ENCODE assay signal across 17 cellular contexts in the genomic region with DNA sequence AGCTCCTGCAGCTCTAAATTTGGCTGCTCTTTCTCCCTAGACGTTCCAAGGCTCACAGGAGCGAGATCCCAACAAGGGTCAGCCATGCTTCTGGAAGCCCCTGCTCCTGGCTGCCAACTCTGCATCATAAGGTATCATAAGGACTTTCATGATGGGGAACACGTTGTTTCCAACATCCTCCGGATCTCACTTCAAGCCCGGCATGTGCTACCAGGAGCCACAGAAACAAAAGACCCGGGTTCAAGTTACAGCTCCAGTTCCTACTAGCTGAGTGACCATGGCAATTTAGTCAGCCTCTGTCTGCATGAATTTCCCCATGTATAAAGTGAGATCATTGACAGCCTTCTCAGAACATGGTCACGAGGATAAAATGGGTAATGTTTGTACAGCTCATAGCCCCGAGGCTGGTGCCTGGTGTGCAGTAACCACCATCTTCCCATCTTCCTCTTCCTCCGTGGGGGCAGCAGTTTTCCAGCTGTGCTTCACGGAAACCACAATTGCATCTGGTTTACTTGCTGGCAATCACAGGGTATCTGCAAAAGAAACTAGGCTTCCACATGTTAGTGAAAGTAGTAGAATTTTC.
DNase-seq lines count a peak whose midpoint lies in the region; ATAC-seq and TF ChIP-seq lines count a peak whose summit lies in the region.
"Had no signal": no experiment of that assay in that cellular context is flagged by ENCODE, and none has a peak within 500 bp of the region (broad histone marks: within the 10 kb centered on the region; RNA-seq: fewer than 3 reads in every experiment).

No MANE protein-coding gene starts in this region.

- ATAC-seq in heart right ventricle: peak in 1 of 8 donors; percentile 28
- ATAC-seq in Right ventricle myocardium inferior: no peak
- no peak for ATAC-seq in body of pancreas
- no peak for ATAC-seq in HG02642 (IDR thresholded peaks at IDR 0.05; ENCODE audit: poor library complexity, unreplicated experiment)
- no peak for ATAC-seq in GM21737 (IDR thresholded peaks at IDR 0.05; ENCODE audit: unreplicated experiment)
- ATAC-seq: activated T-cell treated with anti-CD3 and anti-CD28 coated beads, Interleukin-2, amount 50 U/mL, for 4 hours had no signal

- no peak for TF ChIP-seq CTCF in heart right ventricle (IDR thresholded peaks at IDR 0.05)
- no peak for TF ChIP-seq CTCF in body of pancreas (IDR thresholded peaks at IDR 0.05)
- TF ChIP-seq CTCF in suprapubic skin (IDR thresholded peaks at IDR 0.05): no peak

- intact Hi-C loops in heart right ventricle (cut with DNase I): loop anchor here in 1 of 10 donors (10.0 kb wide), 2 partner anchors 260 to 430 kb away; partner anchors contain the start of gene CDYL
- intact Hi-C loops in Right ventricle myocardium inferior (cut with DNase I): no loop called here
- intact Hi-C loops in body of pancreas (cut with DNase I): no loop called here

- no peak for TF ChIP-seq EP300 in suprapubic skin (IDR thresholded peaks at IDR 0.05)

- 72 to 82% methylated on average over 10 of the region's 10 CpGs for WGBS in heart right ventricle, 2 donors
- WGBS in body of pancreas, 2 donors: 55 to 66% methylated on average over 10 of the region's 10 CpGs
- 66% methylated on average over 10 of the region's 10 CpGs for WGBS in suprapubic skin

- peaks cover 0 to 7% (median 0%) of the 10 kb centered on the region in 9 donors for H3K36me3 ChIP-seq in heart right ventricle
- H3K36me3 ChIP-seq in body of pancreas (replicated peaks in 1 of 2; ENCODE audit: insufficient read depth in 1 of 2, low read depth in 2 of 2): no peaks in the 10 kb centered on the region
- no peaks in the 10 kb centered on the region for H3K36me3 ChIP-seq in suprapubic skin
- H3K36me3 ChIP-seq: SJSA1 had no signal

- H3K27ac ChIP-seq in heart right ventricle: peak overlapping the region in 4 of 10 donors; percentile 76 to 90 (median 86)
- H3K27ac ChIP-seq in body of pancreas: no peak overlapping the region
- no peak overlapping the region for H3K27ac ChIP-seq in suprapubic skin
- H3K27ac ChIP-seq: SJSA1 had no signal

- DNase-seq in heart right ventricle: no peak
- DNase-seq in Right ventricle myocardium inferior (ENCODE audit: missing footprints): no peak
- peak; percentile 68 for DNase-seq in NCI-H2107 treated with DMSO at 0.1 percent for 48 hours (lab: John Stamatoyannopoulos, UW; ENCODE audit: unreplicated experiment)
- peak; percentile 37 for DNase-seq in epidermal melanocyte (ENCODE audit: insufficient read length, low spot score)
- DNase-seq in body of pancreas: no peak
- no peak for DNase-seq in suprapubic skin (ENCODE audit: low spot score in 2 of 2)
- DNase-seq: activated T-cell treated with anti-CD3 and anti-CD28 coated beads, Interleukin-2, amount 50 U/mL, for 4 hours; anterior cingulate cortex; effector CD4-positive, alpha-beta T cell; glutamatergic neuron; Karpas-422; NCI-H524 treated with DMSO at 0.1 percent for 48 hours; stimulated activated CD4-positive, alpha-beta T cell treated with anti-CD3 and anti-CD28 coated beads, Interleukin-15, amount 100 ng/mL, for 24 hours; stimulated activated CD8-positive, alpha-beta memory T cell treated with anti-CD3 and anti-CD28 coated beads, Interleukin-4, amount 100 ng/mL, for 48 hours had no signal

- TF ChIP-seq POLR2A in body of pancreas (IDR thresholded peaks at IDR 0.05) (no peak), suprapubic skin (IDR thresholded peaks at IDR 0.05) (no peak)

- no peaks in the 10 kb centered on the region for H3K9me3 ChIP-seq in heart right ventricle
- no peaks in the 10 kb centered on the region for H3K9me3 ChIP-seq in body of pancreas
- no peaks in the 10 kb centered on the region for H3K9me3 ChIP-seq in suprapubic skin
- H3K9me3 ChIP-seq: SJSA1 had no signal

- H3K4me1 ChIP-seq in heart right ventricle (peaks cover 0 to 37% (median 8%) of the 10 kb centered on the region in 9 donors), body of pancreas (no peaks in the 10 kb centered on the region), suprapubic skin (no peaks in the 10 kb centered on the region)

- no peaks in the 10 kb centered on the region for H3K27me3 ChIP-seq in heart right ventricle
- no peaks in the 10 kb centered on the region for H3K27me3 ChIP-seq in body of pancreas
- H3K27me3 ChIP-seq in suprapubic skin: no peaks in the 10 kb centered on the region
- H3K27me3 ChIP-seq: SJSA1 had no signal

- H3K4me3 ChIP-seq in heart right ventricle (peak overlapping the region in 6 of 10 donors; percentile 31 to 57 (median 54)), body of pancreas (no peak overlapping the region), suprapubic skin (no peak overlapping the region)
- H3K4me3 ChIP-seq: SJSA1 had no signal

Comparison
In these comparisons a context has a peak if more than half of its experiments do, and no peak if none do; other contexts are left out.
1. DNase-seq: peak in NCI-H2107 treated with DMSO at 0.1 percent for 48 hours (single experiment) and epidermal melanocyte (single experiment); none in heart right ventricle (0 of 2), Right ventricle myocardium inferior (single experiment), body of pancreas (0 of 4) and suprapubic skin (0 of 2).
2. H3K4me3 ChIP-seq: peak in heart right ventricle (6 of 10); none in body of pancreas (0 of 2) and suprapubic skin (single experiment).